ENCODE assay signal across 3 cellular contexts in genomic region chr11:464316-464715, GRCh38.
TF ChIP-seq lines count a peak whose summit lies in the region.

No MANE protein-coding gene starts in this region.

TF ChIP-seq in SK-N-SH, 30 proteins besides CTCF, POLR2A, EP300 and RAD21:
- no peak for TF ChIP-seq RXRA (IDR thresholded peaks at IDR 0.05; ENCODE audit: borderline replicate concordance, low read depth)
TF ChIP-seq in SK-N-SH: peak in this region for 0.

TF ChIP-seq in SK-N-SH treated with all-trans-retinoic acid at 6 μM for 48 hours, 23 proteins besides CTCF, POLR2A, EP300 and RAD21:
- TF ChIP-seq BACH2 (CRISPR knock-in tag; IDR thresholded peaks at IDR 0.05; ENCODE audit: borderline replicate concordance) = no peak
- TF ChIP-seq TOX (CRISPR knock-in tag; IDR thresholded peaks at IDR 0.05; ENCODE audit: borderline replicate concordance) = no peak
- TF ChIP-seq ZFP30 (CRISPR knock-in tag; IDR thresholded peaks at IDR 0.05) = no peak
- TF ChIP-seq ISL1 (CRISPR knock-in tag; IDR thresholded peaks at IDR 0.05) = no peak
- no peak for TF ChIP-seq ZNF565 (CRISPR knock-in tag; conservative IDR thresholded peaks at IDR 0.05; ENCODE audit: low read depth)
- no peak for TF ChIP-seq PATZ1 (CRISPR knock-in tag; IDR thresholded peaks at IDR 0.05; ENCODE audit: borderline replicate concordance)
- no peak for TF ChIP-seq ZNF70 (CRISPR knock-in tag; IDR thresholded peaks at IDR 0.05)
- TF ChIP-seq CSDC2 (CRISPR knock-in tag; IDR thresholded peaks at IDR 0.05) = no peak
- TF ChIP-seq GLIS3 (CRISPR knock-in tag; IDR thresholded peaks at IDR 0.05) = no peak
- no peak for TF ChIP-seq CREB5 (CRISPR knock-in tag; IDR thresholded peaks at IDR 0.05; ENCODE audit: low read depth)
- no peak for TF ChIP-seq ZNF8 (CRISPR knock-in tag; IDR thresholded peaks at IDR 0.05)
- no peak for TF ChIP-seq ARNTL (CRISPR knock-in tag; IDR thresholded peaks at IDR 0.05; ENCODE audit: borderline replicate concordance, low read depth)
- no peak for TF ChIP-seq POU6F1 (CRISPR knock-in tag; IDR thresholded peaks at IDR 0.05; ENCODE audit: borderline replicate concordance, low read depth)
- no peak for TF ChIP-seq OSR1 (CRISPR knock-in tag; IDR thresholded peaks at IDR 0.05)
- no peak for TF ChIP-seq PPARA (CRISPR knock-in tag; IDR thresholded peaks at IDR 0.05; ENCODE audit: borderline replicate concordance)
- TF ChIP-seq TCF4 (CRISPR knock-in tag; IDR thresholded peaks at IDR 0.05; ENCODE audit: borderline replicate concordance) = no peak
- no peak for TF ChIP-seq CSRNP3 (CRISPR knock-in tag; IDR thresholded peaks at IDR 0.05)
- TF ChIP-seq ESRRG (CRISPR knock-in tag; IDR thresholded peaks at IDR 0.05) = no peak
- no peak for TF ChIP-seq TSHZ2 (CRISPR knock-in tag; IDR thresholded peaks at IDR 0.05)

TF ChIP-seq in K562, 482 proteins besides CTCF, POLR2A, EP300 and RAD21:
- TF ChIP-seq PTRF (tag; IDR thresholded peaks at IDR 0.05) (no peak), CHD7 (IDR thresholded peaks at IDR 0.05; ENCODE audit: low read depth, low read length) (no peak), ETS1 (conservative IDR thresholded peaks at IDR 0.05; ENCODE audit: control insufficient read depth, low read depth, low read length) (no peak), POLR2G (IDR thresholded peaks at IDR 0.05; ENCODE audit: low read depth, low read length) (0 out of 2 replicates have a peak, but pooled peaks have one; percentile 29), KAT7 (CRISPR knock-in tag; IDR thresholded peaks at IDR 0.05; ENCODE audit: borderline replicate concordance) (no peak)
